ENCODE assay signal across 25 cellular contexts in the genomic region with DNA sequence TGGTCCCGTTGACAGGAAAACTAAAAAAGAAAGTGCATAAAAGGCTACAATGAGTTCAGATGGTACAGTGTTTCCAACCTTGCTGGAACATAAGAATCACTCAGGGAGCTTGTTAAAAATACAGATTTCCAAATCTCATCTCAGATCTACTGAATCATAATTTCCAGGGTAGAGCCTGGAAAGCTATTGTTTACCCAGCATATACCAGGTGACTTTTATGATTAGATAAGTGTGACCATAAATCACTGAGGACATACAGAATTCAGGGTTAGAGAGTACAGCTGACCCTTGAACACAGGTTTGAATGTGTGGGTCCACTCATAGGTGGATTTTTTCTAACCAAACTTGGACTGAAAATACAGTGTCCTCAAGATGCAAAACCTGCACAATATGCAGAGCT. TPM values are rescaled to one million over a fixed set of nuclear protein-coding genes. Genes with fewer than 3 reads are reported as not detected.
"Had no signal": no experiment of that assay in that cellular context is flagged by ENCODE, and none has a peak within 500 bp of the region (broad histone marks: within the 10 kb centered on the region; RNA-seq: fewer than 3 reads in every experiment).

No MANE protein-coding gene starts in this region.

- H3K4me1 ChIP-seq: adrenal gland had no signal

- H3K9me3 Mint-ChIP-seq: activated T-helper 1 cell treated with anti-CD3 and anti-CD28 coated beads, Interleukin-12 subunit alpha, Interleukin-12 subunit beta, Interleukin-2, Interleukin-4 antibody, amounts not matched to agents 30 ng/mL and 10 ng/mL and 1 ng/mL, durations not matched to agents 14 hours and 24 hours and 36 hours; T-cell had no signal

- H3K4me1 Mint-ChIP-seq: activated CD8-positive, alpha-beta memory T cell treated with anti-CD3 and anti-CD28 coated beads, Interleukin-2, amount 10 ng/mL, durations not matched to agents 7 days and 5 days had no signal

- H3K27me3 ChIP-seq: adrenal gland had no signal

- H3K4me3 Mint-ChIP-seq: activated CD8-positive, alpha-beta memory T cell treated with anti-CD3 and anti-CD28 coated beads, Interleukin-2, amount 10 ng/mL, durations not matched to agents 7 days and 5 days; activated naive CD8-positive, alpha-beta T cell; activated T-helper 1 cell treated with anti-CD3 and anti-CD28 coated beads, Interleukin-12 subunit alpha, Interleukin-12 subunit beta, Interleukin-2, Interleukin-4 antibody, amounts not matched to agents 30 ng/mL and 10 ng/mL and 1 ng/mL, durations not matched to agents 14 hours and 24 hours and 36 hours; T-cell had no signal

- H3K27ac Mint-ChIP-seq: activated CD8-positive, alpha-beta memory T cell treated with anti-CD3 and anti-CD28 coated beads, Interleukin-2, amount 10 ng/mL, durations not matched to agents 7 days and 5 days; activated T-helper 1 cell treated with anti-CD3 and anti-CD28 coated beads, Interleukin-12 subunit alpha, Interleukin-12 subunit beta, Interleukin-2, Interleukin-4 antibody, amounts not matched to agents 30 ng/mL and 10 ng/mL and 1 ng/mL, durations not matched to agents 14 hours and 24 hours and 36 hours; T-cell had no signal

- H3K27ac ChIP-seq: adrenal gland, SK-N-MC had no signal

- H3K27me3 Mint-ChIP-seq: activated CD8-positive, alpha-beta memory T cell treated with anti-CD3 and anti-CD28 coated beads, Interleukin-2, amount 10 ng/mL, durations not matched to agents 7 days and 5 days; activated naive CD8-positive, alpha-beta T cell; T-cell had no signal

- H3K4me3 ChIP-seq: adrenal gland, SK-N-MC had no signal

- DNase-seq: activated CD4-positive, CD25-positive, alpha-beta regulatory T cell; activated CD8-positive, alpha-beta memory T cell treated with anti-CD3 and anti-CD28 coated beads, Interleukin-2, amount 10 ng/mL, durations not matched to agents 7 days and 5 days; activated effector memory CD4-positive, alpha-beta T cell treated with Interleukin-2 at 50 U/mL for 16 hours; activated naive CD4-positive, alpha-beta T cell; adrenal gland; anterior cingulate cortex; cerebellar nuclear complex; Karpas-422; NCI-H1105 treated with DMSO at 0.1 percent for 48 hours; NCI-H1436 treated with DMSO at 0.1 percent for 48 hours; NCI-H187; NCI-H2081; NCI-H510A treated with DMSO at 0.1 percent for 48 hours; NCI-H69; NK-92 treated with Interleukin-12 subunit alpha and Interleukin-12 subunit beta, amount 100 ng/mL, for 24 hours; OCI-M1; RPMI8226; T-cell; T-helper 2 cell; T1000 had no signal

- H3K9me3 ChIP-seq: adrenal gland had no signal

RNA-seq across cellular contexts. Expression of a gene that starts 38.4 kb away (rescaled TPM):
- total RNA-seq: activated CD8-positive, alpha-beta memory T cell treated with anti-CD3 and anti-CD28 coated beads, Interleukin-2, amount 10 ng/mL, durations not matched to agents 7 days and 5 days; activated T-helper 1 cell treated with anti-CD3 and anti-CD28 coated beads, Interleukin-12 subunit alpha, Interleukin-12 subunit beta, Interleukin-2, Interleukin-4 antibody, amounts not matched to agents 30 ng/mL and 10 ng/mL and 1 ng/mL, durations not matched to agents 14 hours and 24 hours and 36 hours; adrenal gland; cardiac septum; Right ventricle myocardium inferior; T-cell had no signal
- polyA plus RNA-seq: adrenal gland had no signal

RNA-seq across cellular contexts. Expression of a gene that starts 47.9 kb away (rescaled TPM):
- total RNA-seq: Right ventricle myocardium inferior had no signal
